ENCODE assay signal across 8 cellular contexts in the genomic region with DNA sequence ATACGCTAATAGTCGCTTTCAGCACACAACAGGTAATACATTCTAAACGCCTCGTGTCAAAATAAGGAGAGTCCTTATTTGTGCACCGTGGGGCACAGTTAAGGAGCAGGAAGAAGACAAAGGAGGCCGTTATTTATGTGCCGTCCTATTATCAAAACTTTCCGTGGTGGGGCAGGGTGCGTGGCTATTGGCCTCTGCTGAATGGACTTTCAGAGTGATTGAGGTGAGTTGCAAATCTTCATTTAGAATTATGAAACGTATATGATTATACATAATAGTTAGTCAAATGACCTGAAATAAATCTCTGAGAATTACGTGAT. TPM values are rescaled to one million over a fixed set of nuclear protein-coding genes. Genes with fewer than 3 reads are reported as not detected.
DNase-seq lines count a peak whose midpoint lies in the region; FAIRE-seq and TF ChIP-seq lines count a peak whose summit lies in the region.

No MANE protein-coding gene starts in this region.

- H3K4me3 ChIP-seq in ACC112 (ENCODE audit: low read depth, low read length) (peak overlapping the region; percentile 88), PC-9 (peak overlapping the region; percentile 74), bronchial epithelial cell (ENCODE audit: low read depth, low read length) (peak overlapping the region; percentile 86), tibial artery (peak overlapping the region; percentile 73 to 83)

- peaks cover 34% of the 10 kb centered on the region for H3K4me1 ChIP-seq in ACC112 (ENCODE audit: control insufficient read depth, insufficient read depth, low read length, unreplicated experiment)
- peaks cover 38% of the 10 kb centered on the region for H3K4me1 ChIP-seq in PC-9 (replicated peaks; ENCODE audit: insufficient read depth)
- peaks cover 0 to 52% (median 38%) of the 10 kb centered on the region in 4 donors for H3K4me1 ChIP-seq in tibial artery

- TF ChIP-seq CTCF in PC-9 (conservative IDR thresholded peaks at IDR 0.05) (no peak), bronchial epithelial cell (IDR thresholded peaks at IDR 0.05; ENCODE audit: insufficient read depth, low read length, severe bottlenecking) (no peak), tibial artery (IDR thresholded peaks at IDR 0.05) (no peak)

- peak overlapping the region; percentile 81 for H3K4me2 ChIP-seq in PC-9

- DNase-seq in GM19239 (ENCODE audit: insufficient read length, low spot score): no peak
- DNase-seq in PC-9: no peak
- DNase-seq in bronchial epithelial cell (ENCODE audit: low read depth): peak; percentile 21
- peak; percentile 50 for DNase-seq in medulla oblongata (ENCODE audit: extremely low spot score)
- no peak for DNase-seq in tibial artery
- DNase-seq in islet precursor cell: no peak
- DNase-seq in mesenteric fat pad (ENCODE audit: low spot score): no peak

- peaks cover 51% of the 10 kb centered on the region for H3F3A ChIP-seq in PC-9 (ENCODE audit: insufficient read depth, low read depth)

- H3K27ac ChIP-seq in ACC112 (ENCODE audit: low read depth, low read length) (peak overlapping the region; percentile 86), PC-9 (peak overlapping the region; percentile 68; the same call in 1 of the 2 replicates), tibial artery (peak overlapping the region; percentile 95 to 96)

- 0 out of 2 replicates have a peak, but pooled peaks cover 3% of the 10 kb centered on the region for H4K20me1 ChIP-seq in PC-9 (ENCODE audit: insufficient read depth)

- BruUV-seq in PC-9 (replicated peaks; lab: Mats Ljungman, UMichigan): no TSS peak

- CTCF ChIA-PET in PC-9 (lab: Charles Lee): no interaction called here

- H3K9me2 ChIP-seq in PC-9 (ENCODE audit: insufficient read depth): no peaks in the 10 kb centered on the region

- H3K79me2 ChIP-seq in ACC112 (ENCODE audit: control insufficient read depth, insufficient read depth, low read length, unreplicated experiment) (peaks cover 34% of the 10 kb centered on the region), PC-9 (ENCODE audit: low read depth) (peaks cover 33% of the 10 kb centered on the region)

- intact Hi-C loops in PC-9 (cut with micrococcal nuclease; ENCODE audit: unreplicated experiment) (loop anchor here (5.0 kb wide), 1 partner anchor 56 kb away; no protein-coding TSS in a partner anchor), tibial artery (cut with DNase I; ENCODE audit: low total_unique reads) (loop anchor here (5.0 kb wide), 1 partner anchor 56 kb away; no protein-coding TSS in a partner anchor)

- H3K36me3 ChIP-seq in ACC112 (ENCODE audit: insufficient read depth, low read length) (no peaks in the 10 kb centered on the region), PC-9 (ENCODE audit: low read depth) (no peaks in the 10 kb centered on the region), bronchial epithelial cell (ENCODE audit: control insufficient read depth, insufficient read depth, low read length) (peaks cover 2% of the 10 kb centered on the region), tibial artery (peaks cover 0 to 6% (median 6%) of the 10 kb centered on the region in 3 donors)

- peak overlapping the region; percentile 64 for H2AFZ ChIP-seq in ACC112 (ENCODE audit: low read length, unreplicated experiment)
- H2AFZ ChIP-seq in PC-9: peak overlapping the region; percentile 86

- H3K9me3 ChIP-seq in PC-9 (ENCODE audit: insufficient read depth, low read depth) (no peaks in the 10 kb centered on the region), tibial artery (no peaks in the 10 kb centered on the region)

- no peaks in the 10 kb centered on the region for H3K27me3 ChIP-seq in ACC112 (ENCODE audit: insufficient read depth, low read length)
- no peaks in the 10 kb centered on the region for H3K27me3 ChIP-seq in PC-9 (ENCODE audit: insufficient read depth, low read depth)
- H3K27me3 ChIP-seq in bronchial epithelial cell (ENCODE audit: control insufficient read depth, insufficient read depth, low read length): no peaks in the 10 kb centered on the region
- H3K27me3 ChIP-seq in tibial artery: no peaks in the 10 kb centered on the region

- POLR2A ChIA-PET in PC-9 (lab: Charles Lee; ENCODE audit: unreplicated experiment): no interaction called here

- FAIRE-seq in GM19239 (lab: Jason Lieb, UNC) (peak; percentile 77), bronchial epithelial cell (lab: Jason Lieb, UNC) (no peak)

RNA-seq across cellular contexts. Expression of a gene that starts 0.8 kb away (rescaled TPM):
- total RNA-seq in PC-9 (2021): 16.4 and 29.2 TPM in 2 replicates
- total RNA-seq in bronchial epithelial cell: 22.6 and 23.8 TPM in 2 replicates
- total RNA-seq in mesenteric fat pad: 40.9 TPM

RNA-seq across cellular contexts. Expression of a gene that starts 27.6 kb away (rescaled TPM):
- total RNA-seq in PC-9 (2021) (18.0 and 19.5 TPM in 2 replicates), bronchial epithelial cell (45.2 and 45.8 TPM in 2 replicates), mesenteric fat pad (50.1 TPM)

RNA-seq across cellular contexts. Expression of a gene that starts 58.3 kb away (rescaled TPM):
- total RNA-seq in PC-9 (2021) (14.5 and 17.6 TPM in 2 replicates), bronchial epithelial cell (6.8 and 6.9 TPM in 2 replicates), mesenteric fat pad (10.7 TPM)

Comparison
In these comparisons a context has a peak if more than half of its experiments do, and no peak if none do; other contexts are left out.
1. DNase-seq: peak in bronchial epithelial cell (single experiment) and medulla oblongata (single experiment); none in GM19239 (single experiment), PC-9 (0 of 2), tibial artery (0 of 2), islet precursor cell (single experiment) and mesenteric fat pad (single experiment).
2. Peak in every context shown above with its lines, with median percentiles within 50 percentile points of each other: H3K27ac ChIP-seq and H3K4me3 ChIP-seq.